Comparison of ENCODE assay signal across 1 cellular context in genomic region chr2:42261531-42262195, GRCh38.
A peak's percentile ranks its signal among the peaks of the same experiment; 100 is the strongest.
TF ChIP-seq lines count a peak whose summit lies in the region.

No MANE protein-coding gene starts in this region.

TF ChIP-seq in HepG2, 621 proteins besides CTCF, POLR2A, EP300 and RAD21 (continued from another document):
- TF ChIP-seq SKIL (CRISPR knock-in tag; IDR thresholded peaks at IDR 0.05; ENCODE audit: borderline replicate concordance) = no peak
- TF ChIP-seq ZNF781 (CRISPR knock-in tag; IDR thresholded peaks at IDR 0.05; ENCODE audit: borderline replicate concordance, not compliant biosample characterization) = no peak
- TF ChIP-seq STAT5B (CRISPR knock-in tag; IDR thresholded peaks at IDR 0.05) = no peak
- peak; percentile 45 for TF ChIP-seq RBM22 (optimal IDR thresholded peaks at IDR 0.05; ENCODE audit: low read length)
- no peak for TF ChIP-seq MIER3 (CRISPR knock-in tag; IDR thresholded peaks at IDR 0.05; ENCODE audit: borderline replicate concordance)
